Comparison of ENCODE assay signal across 2 cellular contexts in genomic region chr10:35463878-35464277, GRCh38.
A peak's percentile ranks its signal among the peaks of the same experiment; 100 is the strongest.
TF ChIP-seq lines count a peak whose summit lies in the region.

No MANE protein-coding gene starts in this region.

TF ChIP-seq in IMR-90, 13 proteins besides CTCF, POLR2A, EP300 and RAD21:
- no peak for TF ChIP-seq NFE2L2 (IDR thresholded peaks at IDR 0.05; ENCODE audit: low read depth, low read length)
- TF ChIP-seq BHLHE40 (IDR thresholded peaks at IDR 0.05; ENCODE audit: low read depth, low read length) = no peak
- TF ChIP-seq USF2 (IDR thresholded peaks at IDR 0.05; ENCODE audit: low read depth, low read length) = no peak
- TF ChIP-seq SMC3 (IDR thresholded peaks at IDR 0.05; ENCODE audit: low read depth, low read length) = no peak
- TF ChIP-seq CEBPB (IDR thresholded peaks at IDR 0.05; ENCODE audit: low read depth, low read length) = no peak
- TF ChIP-seq MAZ (IDR thresholded peaks at IDR 0.05; ENCODE audit: borderline replicate concordance, low read depth, low read length) = no peak
- no peak for TF ChIP-seq FOS (IDR thresholded peaks at IDR 0.05; ENCODE audit: low read depth, low read length)
- TF ChIP-seq ELK1 (IDR thresholded peaks at IDR 0.05; ENCODE audit: borderline replicate concordance, low read depth, low read length) = no peak
- TF ChIP-seq MAFK (IDR thresholded peaks at IDR 0.05; ENCODE audit: low read depth, low read length) = no peak
- no peak for TF ChIP-seq RCOR1 (IDR thresholded peaks at IDR 0.05; ENCODE audit: insufficient replicate concordance, low read length)
- no peak for TF ChIP-seq RFX5 (IDR thresholded peaks at IDR 0.05; ENCODE audit: low read depth, low read length)
- TF ChIP-seq CHD1 (IDR thresholded peaks at IDR 0.05; ENCODE audit: low read depth, low read length) = no peak

TF ChIP-seq in K562, 482 proteins besides CTCF, POLR2A, EP300 and RAD21:
- peak; percentile 63 for TF ChIP-seq MEIS2 (IDR thresholded peaks at IDR 0.05; ENCODE audit: partially characterized antibody)
- TF ChIP-seq RCOR1 (IDR thresholded peaks at IDR 0.05; ENCODE audit: borderline replicate concordance in 1 of 2, low read depth in 2 of 2, low read length in 2 of 2) = no peak
- TF ChIP-seq PKNOX1 (IDR thresholded peaks at IDR 0.05) = peak; percentile 53; the same call in 1 of the 2 replicates
